In the genomic region with DNA sequence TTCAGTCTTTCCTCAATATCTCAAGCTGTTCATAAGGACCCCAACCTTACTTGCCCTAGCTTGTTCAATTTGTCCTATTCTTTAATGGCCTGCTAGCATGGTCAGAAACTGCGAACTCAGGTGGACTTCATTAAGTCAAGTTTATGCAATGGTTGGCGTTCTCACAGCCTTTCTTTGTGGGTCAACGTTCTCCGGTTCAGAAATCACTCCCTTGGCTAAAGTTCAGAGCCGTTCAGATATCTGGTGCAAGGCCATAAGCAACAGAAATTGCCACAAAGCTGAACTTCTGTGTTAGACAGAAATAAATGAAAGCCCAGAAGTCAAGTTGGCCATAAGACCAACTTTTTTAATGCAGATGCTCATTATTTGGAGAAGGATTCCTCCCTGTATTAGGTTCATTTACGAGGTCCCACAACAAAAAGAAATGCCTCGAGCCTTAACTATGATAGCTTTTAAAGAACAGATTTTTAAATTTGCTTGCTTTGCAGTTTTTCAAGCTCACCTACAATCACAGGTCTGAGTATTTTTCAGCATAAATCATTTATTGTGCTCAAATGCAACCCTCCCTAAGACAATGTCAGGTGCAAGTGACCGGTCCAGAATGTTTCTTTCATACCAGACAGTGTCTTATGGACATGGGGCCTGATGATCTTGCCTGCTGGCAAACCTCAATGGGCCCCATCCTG, we compare ENCODE assay signal across 23 cellular contexts.
DNase-seq lines count a peak whose midpoint lies in the region; ATAC-seq, FAIRE-seq and TF ChIP-seq lines count a peak whose summit lies in the region.
"Had no signal": no experiment of that assay in that cellular context is flagged by ENCODE, and none has a peak within 500 bp of the region (broad histone marks: within the 10 kb centered on the region; RNA-seq: fewer than 3 reads in every experiment).

No MANE protein-coding gene starts in this region.

- peaks cover 0 to 2% of the 10 kb centered on the region in 2 experiments; a peak in 1 of 5 replicates for H3K9me3 Mint-ChIP-seq in H9
- H3K9me3 Mint-ChIP-seq: HFFc6 had no signal

- no peak overlapping the region for H3K4me3 Mint-ChIP-seq in H9
- H3K4me3 Mint-ChIP-seq: B cell; CD8-positive, alpha-beta T cell; HFFc6 had no signal

- no peak overlapping the region for H2AFZ ChIP-seq in H9 (ENCODE audit: low read length)
- peak overlapping the region; percentile 52; the same call in 1 of the 2 replicates for H2AFZ ChIP-seq in H1 (ENCODE audit: low read length)
- no peak overlapping the region for H2AFZ ChIP-seq in mesenchymal stem cell (ENCODE audit: low read depth, low read length)

- no peaks in the 10 kb centered on the region for H3K36me3 ChIP-seq in H1 (ENCODE audit: control insufficient read depth in 2 of 4, insufficient read depth in 4 of 4, low read length in 3 of 4)
- no peaks in the 10 kb centered on the region for H3K36me3 ChIP-seq in mesenchymal stem cell (ENCODE audit: control insufficient read depth in 1 of 2, insufficient read depth in 2 of 2, low read depth in 1 of 2, low read length in 2 of 2)
- H3K36me3 ChIP-seq: BLaER1 treated with 17β-estradiol and CSF1 and Interleukin-3, amounts not matched to agents 10 nM and 100 nM had no signal

- H2BK120ac ChIP-seq in H9 (ENCODE audit: low read depth, low read length, poor library complexity, severe bottlenecking), result no peak overlapping the region
- no peak overlapping the region for H2BK120ac ChIP-seq in H1 (replicated peaks; ENCODE audit: low read depth, low read length)
- no peak overlapping the region for H2BK120ac ChIP-seq in mesenchymal stem cell (ENCODE audit: low read depth, low read length)

- H3K27me3 ChIP-seq in H9 (ENCODE audit: insufficient read depth, low read length), result no peaks in the 10 kb centered on the region
- no peaks in the 10 kb centered on the region for H3K27me3 ChIP-seq in H1 (replicated peaks in 1 of 4; ENCODE audit: control insufficient read depth in 3 of 4, extremely low read depth in 1 of 4, insufficient read depth in 3 of 4, low read length in 3 of 4)
- H3K27me3 ChIP-seq in mesenchymal stem cell (ENCODE audit: control insufficient read depth in 1 of 2, insufficient read depth in 1 of 2, low read length in 2 of 2), result no peaks in the 10 kb centered on the region
- H3K27me3 ChIP-seq: BLaER1 treated with 17β-estradiol and CSF1 and Interleukin-3, amounts not matched to agents 10 nM and 100 nM had no signal

- H4K5ac ChIP-seq in H9 (ENCODE audit: insufficient read length, low read depth, low read length), result no peak overlapping the region
- H4K5ac ChIP-seq in H1 (ENCODE audit: insufficient read length, low read depth, low read length), result no peak overlapping the region

- H3K56ac ChIP-seq in H9 (ENCODE audit: insufficient read length, low read depth, low read length) (no peak overlapping the region), H1 (replicated peaks; ENCODE audit: insufficient read length, low read depth, low read length) (no peak overlapping the region)

- H2BK15ac ChIP-seq in H9 (ENCODE audit: low read depth, low read length) (no peak overlapping the region), H1 (ENCODE audit: low read length) (no peak overlapping the region), mesenchymal stem cell (ENCODE audit: low read depth, poor library complexity, severe bottlenecking) (no peak overlapping the region)

- H3K9me3 ChIP-seq in H9 (ENCODE audit: control insufficient read depth, low read depth, low read length), result no peaks in the 10 kb centered on the region
- H3K9me3 ChIP-seq in H1 (ENCODE audit: insufficient read depth in 2 of 2, low read depth in 1 of 2, low read length in 1 of 2), result no peaks in the 10 kb centered on the region
- no peaks in the 10 kb centered on the region for H3K9me3 ChIP-seq in mesenchymal stem cell (ENCODE audit: control insufficient read depth, low read length)
- H3K9me3 ChIP-seq: BLaER1 treated with 17β-estradiol and CSF1 and Interleukin-3, amounts not matched to agents 10 nM and 100 nM had no signal

- H3K4me1 Mint-ChIP-seq in H9, result peaks cover 11 to 15% of the 10 kb centered on the region in 2 experiments
- H3K4me1 Mint-ChIP-seq: B cell had no signal

- H3K4ac ChIP-seq in H9 (ENCODE audit: low read depth, low read length), result no peak overlapping the region
- no peak overlapping the region for H3K4ac ChIP-seq in H1 (replicated peaks; ENCODE audit: insufficient read length, low read depth, low read length)
- H3K4ac ChIP-seq in mesenchymal stem cell (ENCODE audit: low read depth in 1 of 2, low read length in 2 of 2), result no peak overlapping the region

- H3K27ac Mint-ChIP-seq in H9, result peak overlapping the region in 1 of 3 experiments; percentile 35; a peak in 1 of 7 replicates
- H3K27ac Mint-ChIP-seq: B cell; CD8-positive, alpha-beta T cell; HFFc6 had no signal

- H2BK12ac ChIP-seq in H9 (ENCODE audit: insufficient read length, low read depth, low read length) (no peak overlapping the region), H1 (ENCODE audit: low read depth, low read length) (no peak overlapping the region), mesenchymal stem cell (ENCODE audit: low read length in 2 of 2) (no peak overlapping the region)

- H4K8ac ChIP-seq in H9 (replicated peaks; ENCODE audit: insufficient read length, low read depth, low read length) (no peak overlapping the region), H1 (ENCODE audit: extremely low read depth, insufficient read depth, low read length) (no peak overlapping the region), mesenchymal stem cell (ENCODE audit: low read length) (no peak overlapping the region)

- peaks cover 0 to 4% (median 0%) of the 10 kb centered on the region in 3 experiments; a peak in 1 of 7 replicates for H3K36me3 Mint-ChIP-seq in H9 (ENCODE audit: insufficient read depth in 1 of 3, low read depth in 3 of 3)
- H3K36me3 Mint-ChIP-seq: CD8-positive, alpha-beta T cell had no signal

- H3K79me1 ChIP-seq in H9 (ENCODE audit: insufficient read depth, low read depth, low read length, poor library complexity, severe bottlenecking), result no peaks in the 10 kb centered on the region
- H3K79me1 ChIP-seq in H1 (ENCODE audit: low read depth, low read length), result no peaks in the 10 kb centered on the region
- H3K79me1 ChIP-seq in mesenchymal stem cell (replicated peaks; ENCODE audit: low read length, poor library complexity, severe bottlenecking), result no peaks in the 10 kb centered on the region

- no peaks in the 10 kb centered on the region for H3K27me3 Mint-ChIP-seq in H9 (ENCODE audit: low read depth)
- H3K27me3 Mint-ChIP-seq: B cell had no signal

- FAIRE-seq in A204.1 (lab: Jason Lieb, UNC), result peak; percentile 100
- no peak for FAIRE-seq in H1 (lab: Jason Lieb, UNC)
- FAIRE-seq: GM12891, GM18507, H54 had no signal

- H3K79me2 ChIP-seq in H9 (ENCODE audit: insufficient read depth, low read length) (no peaks in the 10 kb centered on the region), H1 (ENCODE audit: control insufficient read depth in 1 of 2, insufficient read depth in 2 of 2, low read length in 2 of 2) (no peaks in the 10 kb centered on the region)

- no peak for TF ChIP-seq EP300 in H1 (IDR thresholded peaks at IDR 0.05; ENCODE audit: borderline replicate concordance in 1 of 2, low read depth in 2 of 2, low read length in 2 of 2)

- H3K14ac ChIP-seq in H9 (ENCODE audit: insufficient read depth, low read length) (no peak overlapping the region), H1 (ENCODE audit: insufficient read length) (no peak overlapping the region), mesenchymal stem cell (ENCODE audit: low read length in 2 of 2) (no peak overlapping the region)

- H3K4me1 ChIP-seq in H9 (ENCODE audit: insufficient read depth, low read length), result peaks cover 2% of the 10 kb centered on the region; the same call in 1 of the 2 replicates
- peaks cover 0 to 6% (median 1%) of the 10 kb centered on the region in 4 experiments; a peak in 4 of 7 replicates for H3K4me1 ChIP-seq in H1 (replicated peaks in 1 of 4; ENCODE audit: control insufficient read depth in 3 of 4, insufficient read depth in 4 of 4, low read length in 3 of 4)
- H3K4me1 ChIP-seq in mesenchymal stem cell (ENCODE audit: control insufficient read depth, insufficient read depth, low read depth, low read length), result peaks cover 2% of the 10 kb centered on the region

- H3K18ac ChIP-seq in H9 (ENCODE audit: insufficient read length, low read depth, low read length), result no peak overlapping the region
- H3K18ac ChIP-seq in H1 (ENCODE audit: extremely low read depth, low read length), result no peak overlapping the region
- H3K18ac ChIP-seq in mesenchymal stem cell (ENCODE audit: low read depth in 1 of 2, low read length in 2 of 2), result no peak overlapping the region

- no peak overlapping the region for H3K4me2 ChIP-seq in H9 (ENCODE audit: insufficient read depth, insufficient read length, low read length)
- H3K4me2 ChIP-seq in H1 (ENCODE audit: insufficient read depth in 1 of 2, low read depth in 2 of 2, low read length in 2 of 2), result no peak overlapping the region
- H3K4me2 ChIP-seq in mesenchymal stem cell (ENCODE audit: low read length, poor library complexity, severe bottlenecking), result no peak overlapping the region
- H3K4me2 ChIP-seq: BLaER1 treated with 17β-estradiol and CSF1 and Interleukin-3, amounts not matched to agents 10 nM and 100 nM had no signal

- no CpG with 5 or more reads among the region's 8 CpGs for WGBS in H9 (ENCODE audit: extremely low coverage, insufficient read length, low lambda C conversion rate)
- WGBS in H1 (ENCODE audit: extremely low coverage in 1 of 2, insufficient coverage in 1 of 2, insufficient read length in 1 of 2, insufficient replicate concordance in 2 of 2, low coverage in 1 of 2, low lambda C conversion rate in 2 of 2, missing lambda C conversion rate in 1 of 2), 2 experiments, result 89% methylated on average over 8 of the region's 8 CpGs; no CpG with 5 or more reads in 1 of the 2 experiments
- WGBS in mesenchymal stem cell, result 98% methylated on average over 8 of the region's 8 CpGs

- H3K27ac ChIP-seq in H9 (ENCODE audit: insufficient read length, low read depth, low read length) (no peak overlapping the region), H1 (ENCODE audit: low read depth, low read length) (no peak overlapping the region), mesenchymal stem cell (ENCODE audit: low read length, poor library complexity, severe bottlenecking) (peak overlapping the region; percentile 38)
- H3K27ac ChIP-seq: 22Rv1; BLaER1 treated with 17β-estradiol and CSF1 and Interleukin-3, amounts not matched to agents 10 nM and 100 nM had no signal

- TF ChIP-seq POLR2A in H1 (IDR thresholded peaks at IDR 0.05; ENCODE audit: control extremely low read depth in 1 of 2, low read depth in 2 of 2, low read length in 2 of 2), result no peak

- TF ChIP-seq CTCF in H9 (conservative IDR thresholded peaks at IDR 0.05) (no peak), H1 (IDR thresholded peaks at IDR 0.05; ENCODE audit: control extremely low read depth in 1 of 3, insufficient read depth in 1 of 3, low read depth in 1 of 3, low read length in 3 of 3) (no peak)

- no peak overlapping the region for H3K23ac ChIP-seq in H9 (ENCODE audit: insufficient read length, low read depth, low read length)
- no peak overlapping the region for H3K23ac ChIP-seq in H1 (ENCODE audit: insufficient read length)
- H3K23ac ChIP-seq in mesenchymal stem cell (ENCODE audit: low read length in 2 of 2), result no peak overlapping the region

- no peak for DNase-seq in H9
- no peak for DNase-seq in H1 (ENCODE audit: low read depth in 1 of 2, low spot score in 2 of 2)
- no peak for DNase-seq in mesenchymal stem cell
- DNase-seq in HuH-7.5 (ENCODE audit: low spot score), result no peak
- DNase-seq in NCI-H146 (lab: John Stamatoyannopoulos, UW), result no peak
- DNase-seq: CD8-positive, alpha-beta T cell; DMS 273 treated with DMSO at 0.1 percent for 48 hours; DMS53; DND-41; EL; HFFc6; Karpas-422; KBM-7 had no signal

- POLR2A ChIA-PET in H1 (lab: Charles Lee; ENCODE audit: partially characterized antibody), result no interaction called here

- CTCF ChIA-PET in H1 (lab: Charles Lee; ENCODE audit: partially characterized antibody), result interaction anchor here (0.9 to 1.3 kb wide), 2 partner anchors 8 to 212 kb away, joined by 3 read pairs; no protein-coding TSS in a partner anchor

- H2BK5ac ChIP-seq in H9 (ENCODE audit: insufficient read length, low read length) (no peak overlapping the region), H1 (ENCODE audit: low read depth, low read length) (no peak overlapping the region), mesenchymal stem cell (ENCODE audit: low read depth, low read length, poor library complexity, severe bottlenecking) (no peak overlapping the region)

- TF ChIP-seq RAD21 in H1 (IDR thresholded peaks at IDR 0.05 in 1 of 2, conservative IDR thresholded peaks at IDR 0.05 in 1 of 2; ENCODE audit: low read depth in 2 of 2, low read length in 2 of 2), result no peak

- H2BK20ac ChIP-seq in H9 (ENCODE audit: low read depth, low read length, poor library complexity, severe bottlenecking), result no peak overlapping the region
- no peak overlapping the region; the same call in 1 of the 2 replicates for H2BK20ac ChIP-seq in H1 (ENCODE audit: low read length)

- H4K20me1 ChIP-seq in H9 (ENCODE audit: control insufficient read depth, insufficient read depth, insufficient read length) (no peaks in the 10 kb centered on the region), H1 (replicated peaks in 1 of 2; ENCODE audit: control insufficient read depth in 1 of 2, insufficient read depth in 2 of 2, low read length in 2 of 2) (no peaks in the 10 kb centered on the region)
- H4K20me1 ChIP-seq: BLaER1 treated with 17β-estradiol and CSF1 and Interleukin-3, amounts not matched to agents 10 nM and 100 nM had no signal

- H3T11ph ChIP-seq in H9 (ENCODE audit: low read length), result peak overlapping the region; percentile 53

- H3K4me3 ChIP-seq in H1 (ENCODE audit: extremely low read depth in 1 of 4, insufficient read depth in 2 of 4, low read depth in 3 of 4, low read length in 4 of 4) (no peak overlapping the region), mesenchymal stem cell (ENCODE audit: insufficient read depth in 1 of 2, low read depth in 1 of 2, low read length in 2 of 2) (no peak overlapping the region)
- H3K4me3 ChIP-seq: BLaER1 treated with 17β-estradiol and CSF1 and Interleukin-3, amounts not matched to agents 10 nM and 100 nM had no signal

- no peaks in the 10 kb centered on the region for H3K23me2 ChIP-seq in H9 (ENCODE audit: insufficient read length, low read depth, low read length, poor library complexity, severe bottlenecking)
- H3K23me2 ChIP-seq in H1 (ENCODE audit: low read depth, low read length), result no peaks in the 10 kb centered on the region

- H4K91ac ChIP-seq in H9 (ENCODE audit: insufficient read length, low read depth, low read length) (no peak overlapping the region), H1 (replicated peaks; ENCODE audit: insufficient read length, low read length) (no peak overlapping the region), mesenchymal stem cell (ENCODE audit: low read length) (no peak overlapping the region)

- ATAC-seq in GM18502 (IDR thresholded peaks at IDR 0.05; ENCODE audit: poor library complexity, unreplicated experiment) (no peak), GM18511 (IDR thresholded peaks at IDR 0.05; ENCODE audit: unreplicated experiment) (no peak)
- ATAC-seq: CD8-positive, alpha-beta T cell; HCT116 had no signal

- H2AK5ac ChIP-seq in H9 (ENCODE audit: insufficient read length, low read length) (no peak overlapping the region), H1 (ENCODE audit: low read depth, low read length) (no peak overlapping the region), mesenchymal stem cell (ENCODE audit: low read length, severe bottlenecking) (peak overlapping the region; percentile 1)

- no peak overlapping the region for H3K9ac ChIP-seq in H9 (ENCODE audit: extremely low read depth, insufficient read length, low read length)
- H3K9ac ChIP-seq in H1 (replicated peaks in 1 of 4; ENCODE audit: extremely low read depth in 1 of 4, low read depth in 3 of 4, low read length in 3 of 4), result no peak overlapping the region
- no peak overlapping the region for H3K9ac ChIP-seq in mesenchymal stem cell (ENCODE audit: low read length)
- H3K9ac ChIP-seq: BLaER1 treated with 17β-estradiol and CSF1 and Interleukin-3, amounts not matched to agents 10 nM and 100 nM had no signal
